Comparison of ENCODE assay signal across 11 cellular contexts in the genomic region with DNA sequence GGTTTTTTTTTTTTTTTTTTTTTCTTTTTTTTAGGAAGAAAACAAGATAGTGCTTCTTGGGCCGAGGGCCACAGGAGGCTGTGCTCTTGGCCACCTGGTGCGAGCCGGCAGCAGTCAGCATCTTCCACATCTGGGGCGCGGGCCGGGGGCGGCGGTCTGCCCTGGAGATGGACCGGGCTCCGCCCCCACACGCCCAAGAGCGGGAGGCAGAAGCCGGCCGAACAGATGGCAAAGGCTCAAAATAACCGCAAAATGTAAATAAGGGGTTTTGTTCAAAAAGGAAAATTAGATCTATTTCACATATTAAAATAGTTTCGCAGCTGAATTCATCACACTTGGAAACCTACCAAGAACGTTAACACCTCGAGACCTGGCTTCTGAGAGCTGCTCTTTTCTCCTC. TPM values are rescaled to one million over a fixed set of nuclear protein-coding genes. Genes with fewer than 3 reads are reported as not detected.
DNase-seq lines count a peak whose midpoint lies in the region; ATAC-seq and TF ChIP-seq lines count a peak whose summit lies in the region.
"Had no signal": no experiment of that assay in that cellular context is flagged by ENCODE, and none has a peak within 500 bp of the region (broad histone marks: within the 10 kb centered on the region; RNA-seq: fewer than 3 reads in every experiment).

No MANE protein-coding gene starts in this region.

- no peak overlapping the region for H3K4me3 Mint-ChIP-seq in chondrocyte (ENCODE audit: unreplicated experiment)
- H3K4me3 Mint-ChIP-seq in activated T-cell treated with anti-CD3 and anti-CD28 coated beads, Interleukin-2, amount 50 U/mL, for 4 hours: no peak overlapping the region

- no peaks in the 10 kb centered on the region for H3K9me3 Mint-ChIP-seq in chondrocyte (ENCODE audit: low read depth)
- H3K9me3 Mint-ChIP-seq in activated T-cell treated with anti-CD3 and anti-CD28 coated beads, Interleukin-2, amount 50 U/mL, for 4 hours: no peaks in the 10 kb centered on the region

- peak overlapping the region in 3 of 5 donors; percentile 40 to 59 (median 46) for H3K4me3 ChIP-seq in subcutaneous abdominal adipose tissue (ENCODE audit: low read depth in 1 of 5, low read length in 5 of 5)
- H3K4me3 ChIP-seq: body of pancreas had no signal

- no peak overlapping the region for H3K27ac Mint-ChIP-seq in chondrocyte (ENCODE audit: unreplicated experiment)

- TF ChIP-seq CTCF in chondrocyte (IDR thresholded peaks at IDR 0.05) (no peak), GM13977 (IDR thresholded peaks at IDR 0.05; ENCODE audit: extremely low read depth, insufficient read depth, missing control alignments) (no peak)

- H3K4me1 ChIP-seq in subcutaneous abdominal adipose tissue (ENCODE audit: control insufficient read depth in 5 of 5, insufficient read depth in 5 of 5, low read length in 5 of 5): peaks cover 8 to 73% (median 12%) of the 10 kb centered on the region in 5 donors
- H3K4me1 ChIP-seq: body of pancreas had no signal

- peaks cover 0 to 42% (median 15%) of the 10 kb centered on the region in 5 donors for H3K36me3 ChIP-seq in subcutaneous abdominal adipose tissue (ENCODE audit: control insufficient read depth in 5 of 5, insufficient read depth in 5 of 5, low read length in 5 of 5)

- DNase-seq in NCI-H1694 (lab: John Stamatoyannopoulos, UW): peak; percentile 48
- DNase-seq in chondrocyte (ENCODE audit: low spot score): peak; percentile 65
- DNase-seq in left colon: peak; percentile 24 to 26
- DNase-seq in activated T-cell treated with anti-CD3 and anti-CD28 coated beads, Interleukin-2, amount 50 U/mL, for 48 hours: no peak
- DNase-seq in activated T-cell treated with anti-CD3 and anti-CD28 coated beads, Interleukin-2, amount 50 U/mL, for 4 hours: no peak
- no peak for DNase-seq in NCI-H2029 (lab: John Stamatoyannopoulos, UW)
- DNase-seq in GM13977 (ENCODE audit: low spot score): no peak
- DNase-seq: mesendoderm had no signal

- no peaks in the 10 kb centered on the region for H3K27me3 ChIP-seq in subcutaneous abdominal adipose tissue (ENCODE audit: control insufficient read depth in 5 of 5, insufficient read depth in 4 of 5, low read length in 5 of 5)
- H3K27me3 ChIP-seq: body of pancreas had no signal

- H3K9ac ChIP-seq in subcutaneous abdominal adipose tissue (ENCODE audit: low read length in 5 of 5): peak overlapping the region in 2 of 5 donors; percentile 37 to 52

- intact Hi-C loops in left colon (cut with DNase I, micrococcal nuclease): no loop called here

- H3K36me3 Mint-ChIP-seq in chondrocyte (ENCODE audit: low read depth): peaks cover 1% of the 10 kb centered on the region
- H3K36me3 Mint-ChIP-seq in activated T-cell treated with anti-CD3 and anti-CD28 coated beads, Interleukin-2, amount 50 U/mL, for 4 hours (ENCODE audit: insufficient read depth): no peaks in the 10 kb centered on the region

- peaks cover 20% of the 10 kb centered on the region for H3K4me1 Mint-ChIP-seq in chondrocyte (ENCODE audit: low read depth)
- H3K4me1 Mint-ChIP-seq in activated T-cell treated with anti-CD3 and anti-CD28 coated beads, Interleukin-2, amount 50 U/mL, for 4 hours (ENCODE audit: low read depth): no peaks in the 10 kb centered on the region

- ATAC-seq in left colon: no peak
- no peak for ATAC-seq in activated T-cell treated with anti-CD3 and anti-CD28 coated beads, Interleukin-2, amount 50 U/mL, for 4 hours

- H3K27me3 Mint-ChIP-seq in chondrocyte (ENCODE audit: low read depth): no peaks in the 10 kb centered on the region
- no peaks in the 10 kb centered on the region for H3K27me3 Mint-ChIP-seq in activated T-cell treated with anti-CD3 and anti-CD28 coated beads, Interleukin-2, amount 50 U/mL, for 4 hours (ENCODE audit: low read depth)

- peak overlapping the region; percentile 67 for H3K27ac ChIP-seq in subcutaneous abdominal adipose tissue (ENCODE audit: low read depth, low read length)
- H3K27ac ChIP-seq: HL-60 had no signal

- in situ Hi-C loops in GM13977 (cut with MboI; ENCODE audit: low pct_unique_long_range_greater_than_20kb, low sequenced_read_pairs, unreplicated experiment): no loop called here

- no peaks in the 10 kb centered on the region for H3K9me3 ChIP-seq in subcutaneous abdominal adipose tissue (ENCODE audit: control insufficient read depth in 5 of 5, low read length in 5 of 5)
- H3K9me3 ChIP-seq: body of pancreas had no signal

RNA-seq across cellular contexts. Expression of a gene that starts 51.5 kb away (rescaled TPM):
- total RNA-seq in chondrocyte (33.2 to 36.0 TPM (median 33.5 TPM) in 3 replicates), left colon (10 to 100 TPM; 63.0 to 64.8 TPM)
- 10 to 100 TPM; 30.4 to 33.4 (median 31.4) TPM for total RNA-seq in activated T-cell treated with anti-CD3 and anti-CD28 coated beads, Interleukin-2, amount 50 U/mL, for 4 hours

Comparison
In these comparisons a context has a peak if more than half of its experiments do, and no peak if none do; other contexts are left out.
1. DNase-seq: peak in NCI-H1694 (single experiment), chondrocyte (single experiment) and left colon (2 of 2); none in activated T-cell treated with anti-CD3 and anti-CD28 coated beads, Interleukin-2, amount 50 U/mL, for 48 hours (0 of 2), activated T-cell treated with anti-CD3 and anti-CD28 coated beads, Interleukin-2, amount 50 U/mL, for 4 hours (single experiment), NCI-H2029 (single experiment) and GM13977 (single experiment).